Comparison of ENCODE assay signal across 29 cellular contexts in the genomic region with DNA sequence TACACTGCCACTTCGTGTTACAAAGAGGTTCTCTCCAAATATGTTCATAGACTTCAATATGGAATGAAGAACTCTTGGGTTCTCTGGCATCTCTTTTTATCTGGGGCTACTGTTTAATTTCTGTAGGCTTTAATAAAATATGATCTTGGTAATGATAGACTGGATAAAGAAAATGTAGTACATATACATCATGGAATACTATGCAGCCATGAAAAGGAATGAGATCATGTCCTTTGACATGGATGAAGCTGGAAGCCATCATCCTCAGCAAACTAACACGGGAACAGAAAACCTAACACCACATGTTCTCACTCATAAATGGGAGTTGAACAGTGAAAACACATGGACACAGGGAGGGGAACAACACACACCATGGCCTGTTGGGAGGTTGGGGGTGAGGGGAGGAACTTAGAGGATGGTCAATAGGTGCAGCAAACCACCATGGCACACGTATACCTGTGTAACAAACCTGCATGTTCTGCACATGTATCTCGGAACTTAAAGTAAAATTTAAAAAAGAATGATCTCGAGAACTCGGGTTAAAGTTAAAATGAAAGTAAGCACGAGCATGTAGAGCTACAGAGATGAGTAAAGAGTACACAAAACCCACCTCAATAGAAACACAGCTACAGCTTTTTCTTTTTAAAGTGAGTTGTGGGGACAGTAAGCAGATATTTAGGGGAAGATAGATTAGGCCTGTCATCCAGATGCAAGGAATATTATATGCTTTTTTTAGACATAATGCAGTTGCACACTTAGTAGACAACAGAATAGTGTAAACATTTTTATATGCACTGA.
DNase-seq lines count a peak whose midpoint lies in the region; ATAC-seq, FAIRE-seq and TF ChIP-seq lines count a peak whose summit lies in the region.
"Had no signal": no experiment of that assay in that cellular context is flagged by ENCODE, and none has a peak within 500 bp of the region (broad histone marks: within the 10 kb centered on the region; RNA-seq: fewer than 3 reads in every experiment).

No MANE protein-coding gene starts in this region.

- H2AK5ac ChIP-seq in mesendoderm (ENCODE audit: low read length) = no peak overlapping the region

- no peak for TF ChIP-seq POLR2A in GM12878 (IDR thresholded peaks at IDR 0.05; ENCODE audit: low read depth, low read length)

- H3K27me3 ChIP-seq in GM12878 (replicated peaks in 1 of 2; ENCODE audit: control insufficient read depth in 2 of 2, insufficient read depth in 2 of 2, low read length in 1 of 2) (no peaks in the 10 kb centered on the region), lower lobe of right lung (ENCODE audit: low read depth) (no peaks in the 10 kb centered on the region), mesendoderm (ENCODE audit: insufficient read depth, low read length, poor library complexity) (no peaks in the 10 kb centered on the region)
- H3K27me3 ChIP-seq: ascending aorta, cardiac muscle cell, esophagus squamous epithelium, heart right ventricle, tibial artery had no signal

- H3K4me1 ChIP-seq in GM12878 (ENCODE audit: control insufficient read depth, insufficient read depth, low read length) (peaks cover 2% of the 10 kb centered on the region; the same call in 1 of the 2 replicates), lower lobe of right lung (no peaks in the 10 kb centered on the region), mesendoderm (ENCODE audit: control insufficient read depth, low read depth, low read length) (no peaks in the 10 kb centered on the region)
- H3K4me1 ChIP-seq: ascending aorta, heart right ventricle, tibial artery had no signal

- CTCF ChIA-PET in GM12878 (lab: Yijun Ruan, JAX) = interaction anchor here (1.1 kb wide), 1 partner anchor 18 kb away, joined by 3 read pairs; no protein-coding TSS in a partner anchor

- H3K79me1 ChIP-seq in mesendoderm (ENCODE audit: low read length) = no peaks in the 10 kb centered on the region

- H3K79me2 ChIP-seq in GM12878 (ENCODE audit: control insufficient read depth, insufficient read depth, low read length) = no peaks in the 10 kb centered on the region
- H3K79me2 ChIP-seq in mesendoderm (ENCODE audit: control insufficient read depth, insufficient read depth, low read length) = no peaks in the 10 kb centered on the region

- H3K18ac ChIP-seq in mesendoderm (ENCODE audit: low read length) = no peak overlapping the region

- H3K4ac ChIP-seq in mesendoderm (ENCODE audit: low read depth, low read length) = no peak overlapping the region

- H3K4me3 ChIP-seq in GM12878 (no peak overlapping the region), lower lobe of right lung (no peak overlapping the region), mesendoderm (ENCODE audit: low read length) (no peak overlapping the region)
- H3K4me3 ChIP-seq: ascending aorta, cardiac muscle cell, esophagus squamous epithelium, GM23338, heart right ventricle, tibial artery had no signal

- H3K9ac ChIP-seq in GM12878 (ENCODE audit: control insufficient read depth, insufficient read depth, low read length) (no peak overlapping the region), mesendoderm (ENCODE audit: low read length) (no peak overlapping the region)

- no peak overlapping the region for H4K8ac ChIP-seq in mesendoderm (ENCODE audit: low read depth, low read length)

- H3K4me2 ChIP-seq in GM12878 (ENCODE audit: control insufficient read depth, insufficient read depth) (no peak overlapping the region), mesendoderm (ENCODE audit: low read length) (no peak overlapping the region)
- H3K4me2 ChIP-seq: GM23338 had no signal

- RAD21 ChIA-PET in GM12878 (lab: Charles Lee; ENCODE audit: unreplicated experiment) = interaction anchor here (0.6 kb wide), 1 partner anchor 13 kb away, joined by 3 read pairs; no protein-coding TSS in a partner anchor

- intact Hi-C loops in GM12878 (cut with micrococcal nuclease; ENCODE audit: unreplicated experiment) (no loop called here), lower lobe of right lung (cut with DNase I) (no loop called here)

- no peak overlapping the region for H2BK15ac ChIP-seq in mesendoderm (replicated peaks; ENCODE audit: low read depth)

- no peak overlapping the region for H3K23ac ChIP-seq in mesendoderm (ENCODE audit: low read length)

- H3K36me3 ChIP-seq in GM12878 (ENCODE audit: control insufficient read depth in 2 of 2, insufficient read depth in 2 of 2, low read length in 1 of 2) (peaks cover 6 to 26% of the 10 kb centered on the region in 2 experiments), lower lobe of right lung (no peaks in the 10 kb centered on the region), mesendoderm (ENCODE audit: control insufficient read depth, insufficient read depth, low read length) (no peaks in the 10 kb centered on the region)
- H3K36me3 ChIP-seq: ascending aorta, heart right ventricle, tibial artery had no signal

- DNase-seq in GM12878 (ENCODE audit: low read depth, low spot score) (no peak), hippocampal formation (lab: John Stamatoyannopoulos, UW) (no peak), lower lobe of right lung (no peak), mesendoderm (no peak), GF-D8 (lab: John Stamatoyannopoulos, UW) (no peak)
- DNase-seq: activated CD8-positive, alpha-beta memory T cell treated with anti-CD3 and anti-CD28 coated beads for 24 hours; activated gamma-delta T cell; activated naive CD8-positive, alpha-beta T cell treated with anti-CD3 and anti-CD28 coated beads, Interleukin-2, amount 10 ng/mL, durations not matched to agents 7 days and 5 days; CD8-positive, alpha-beta memory T cell; DMS153; esophagus squamous epithelium; foreskin melanocyte; heart right ventricle; kidney glomerular epithelial cell; NCI-H2081; NCI-H2227 treated with DMSO at 0.1 percent for 48 hours; NCI-H526 treated with DMSO at 0.1 percent for 48 hours; posterior cingulate gyrus; right cardiac atrium; SHP77 treated with DMSO at 0.1 percent for 48 hours; stimulated activated CD4-positive, alpha-beta T cell treated with anti-CD3 and anti-CD28 coated beads, Interleukin-2, amount 100 ng/mL, for 24 hours; tibial artery had no signal

- FAIRE-seq in GM12878 (lab: Jason Lieb, UNC) = peak; percentile 18

- TF ChIP-seq CTCF in GM12878 (IDR thresholded peaks at IDR 0.05 in 2 of 3, conservative IDR thresholded peaks at IDR 0.05 in 1 of 3; ENCODE audit: control insufficient read depth in 2 of 3, extremely low read depth in 1 of 3, insufficient read depth in 1 of 3, low read depth in 3 of 3, low read length in 3 of 3) = no peak
- no peak for TF ChIP-seq CTCF in lower lobe of right lung (IDR thresholded peaks at IDR 0.05)

- BruUV-seq in GM12878 (replicated peaks; lab: Mats Ljungman, UMichigan) = no TSS peak

- H3K56ac ChIP-seq in mesendoderm (ENCODE audit: low read length) = no peak overlapping the region

- H4K20me1 ChIP-seq in GM12878 (ENCODE audit: control insufficient read depth, insufficient read depth) = no peaks in the 10 kb centered on the region

- H2AFZ ChIP-seq in GM12878 (ENCODE audit: control insufficient read depth, low read depth, low read length) = no peak overlapping the region

- TF ChIP-seq RAD21 in GM12878 (IDR thresholded peaks at IDR 0.05; ENCODE audit: insufficient read depth, low read depth, low read length) = no peak

- ATAC-seq in GM18502 (IDR thresholded peaks at IDR 0.05; ENCODE audit: poor library complexity, unreplicated experiment) = peak; percentile 57
- peak; percentile 38 for ATAC-seq in GM21619 (IDR thresholded peaks at IDR 0.05; ENCODE audit: unreplicated experiment)
- peak; percentile 54 for ATAC-seq in HG02973 (IDR thresholded peaks at IDR 0.05; ENCODE audit: unreplicated experiment)
- peak; percentile 47 for ATAC-seq in GM12878
- ATAC-seq in lower lobe of right lung = no peak
- ATAC-seq: GM23338, heart right ventricle, Panc1, right cardiac atrium had no signal

- peaks cover 2% of the 10 kb centered on the region; the same call in 1 of the 3 replicates for H3K9me3 ChIP-seq in GM12878 (replicated peaks; ENCODE audit: control insufficient read depth, insufficient read depth, low read length)
- H3K9me3 ChIP-seq in lower lobe of right lung = no peaks in the 10 kb centered on the region
- H3K9me3 ChIP-seq: ascending aorta, esophagus squamous epithelium, tibial artery had no signal

- 16% methylated on average over 7 of the region's 7 CpGs for WGBS in GM12878 (ENCODE audit: insufficient coverage, insufficient replicate concordance, low lambda C conversion rate, missing lambda C conversion rate)
- no CpG with 5 or more reads among the region's 7 CpGs for WGBS in mesendoderm (ENCODE audit: extremely low coverage, insufficient coverage, low lambda C conversion rate)

- SMC1A ChIA-PET in GM12878 (lab: Charles Lee; ENCODE audit: uncharacterized antibody, unreplicated experiment) = interaction anchor here (1.5 to 2.0 kb wide), 2 partner anchors 18 to 44 kb away, joined by 4 to 5 read pairs; no protein-coding TSS in a partner anchor

- TF ChIP-seq EP300 in GM12878 (IDR thresholded peaks at IDR 0.05; ENCODE audit: borderline replicate concordance in 1 of 2, control insufficient read depth in 1 of 2, low read depth in 2 of 2, low read length in 2 of 2) = no peak

- no peak overlapping the region for H4K5ac ChIP-seq in mesendoderm (ENCODE audit: low read length)

- in situ Hi-C loops in GM12878 (cut with MboI) = no loop called here

- H3K27ac ChIP-seq in GM12878 (ENCODE audit: control insufficient read depth, insufficient read depth) (no peak overlapping the region), lower lobe of right lung (no peak overlapping the region), mesendoderm (ENCODE audit: low read depth, low read length) (no peak overlapping the region)
- H3K27ac ChIP-seq: ascending aorta, cardiac muscle cell, esophagus squamous epithelium, heart right ventricle, tibial artery had no signal

- POLR2A ChIA-PET in GM12878 (lab: Charles Lee) = no interaction called here

- H2BK120ac ChIP-seq in mesendoderm (ENCODE audit: low read depth, low read length) = no peak overlapping the region

- no peak overlapping the region for H2BK5ac ChIP-seq in mesendoderm (ENCODE audit: low read length)

TF ChIP-seq in GM12878, 131 proteins besides CTCF, POLR2A, EP300 and RAD21 (continues in another document):
- peak; percentile 28 to 38; a peak in 1 of 4 replicates for TF ChIP-seq BHLHE40 (IDR thresholded peaks at IDR 0.05; ENCODE audit: borderline replicate concordance in 1 of 2, low read depth in 2 of 2, low read length in 1 of 2)
- peak; percentile 48; the same call in 1 of the 2 replicates for TF ChIP-seq SMARCA5 (IDR thresholded peaks at IDR 0.05)
- TF ChIP-seq SPI1 (IDR thresholded peaks at IDR 0.05; ENCODE audit: borderline replicate concordance, insufficient read depth, low read depth, low read length) = no peak
- no peak for TF ChIP-seq ZSCAN29 (IDR thresholded peaks at IDR 0.05)
- peak; percentile 32; the same call in 1 of the 2 replicates for TF ChIP-seq JUNB (IDR thresholded peaks at IDR 0.05)
- no peak for TF ChIP-seq NR2F1 (conservative IDR thresholded peaks at IDR 0.05)

Comparison
In these comparisons a context has a peak if more than half of its experiments do, and no peak if none do; other contexts are left out.
1. ATAC-seq: peak in GM18502 (single experiment), GM21619 (single experiment), HG02973 (single experiment) and GM12878 (single experiment); none in lower lobe of right lung (0 of 2).